22 cellular contexts compared by ENCODE assay signal in genomic region chr19:19010551-19010950, GRCh38.
"Had no signal": no experiment of that assay in that cellular context is flagged by ENCODE, and none has a peak within 500 bp of the region (broad histone marks: within the 10 kb centered on the region; RNA-seq: fewer than 3 reads in every experiment).

No MANE protein-coding gene starts in this region.

- H3K9me3 ChIP-seq: MG63 had no signal

- H3K27me3 ChIP-seq: cardiac muscle cell, MG63 had no signal

- H3K4me1 Mint-ChIP-seq: activated CD4-positive, alpha-beta T cell treated with anti-CD3 and anti-CD28 coated beads, Interleukin-2, amount 10 ng/mL, durations not matched to agents 24 days and 14 days had no signal

- H3K9me3 Mint-ChIP-seq: activated CD4-positive, alpha-beta T cell treated with anti-CD3 and anti-CD28 coated beads, Interleukin-2, amount 10 ng/mL, durations not matched to agents 24 days and 14 days; activated naive CD4-positive, alpha-beta T cell treated with anti-CD3 and anti-CD28 coated beads for 36 hours; activated naive CD4-positive, alpha-beta T cell treated with anti-CD3 and anti-CD28 coated beads, Interleukin-2, amount 50 U/mL, for 72 hours; T-helper 2 cell treated with Interferon-gamma antibody and Interleukin-4, amounts not matched to agents 5 μg/mL and 100 μg/mL, for 36 hours had no signal

- H3K27ac Mint-ChIP-seq: activated CD4-positive, alpha-beta T cell treated with anti-CD3 and anti-CD28 coated beads, Interleukin-2, amount 10 ng/mL, durations not matched to agents 24 days and 14 days; activated naive CD4-positive, alpha-beta T cell treated with anti-CD3 and anti-CD28 coated beads for 36 hours; activated naive CD4-positive, alpha-beta T cell treated with anti-CD3 and anti-CD28 coated beads, Interleukin-2, amount 50 U/mL, for 72 hours; T-helper 2 cell treated with Interferon-gamma antibody and Interleukin-4, amounts not matched to agents 5 μg/mL and 100 μg/mL, for 36 hours had no signal

- H3K4me3 Mint-ChIP-seq: activated CD4-positive, alpha-beta T cell treated with anti-CD3 and anti-CD28 coated beads, Interleukin-2, amount 10 ng/mL, durations not matched to agents 24 days and 14 days; activated naive CD4-positive, alpha-beta T cell treated with anti-CD3 and anti-CD28 coated beads for 36 hours; T-helper 2 cell treated with Interferon-gamma antibody and Interleukin-4, amounts not matched to agents 5 μg/mL and 100 μg/mL, for 36 hours had no signal

- DNase-seq: activated CD4-positive, alpha-beta T cell treated with anti-CD3 and anti-CD28 coated beads, Interleukin-2, amount 10 ng/mL, durations not matched to agents 24 days and 14 days; activated CD4-positive, alpha-beta T cell treated with anti-CD3 and anti-CD28 coated beads, Interleukin-2, amount 50 U/mL, for 4 hours; activated gamma-delta T cell treated with Interleukin-2 at 50 U/mL for 16 hours; activated naive CD4-positive, alpha-beta T cell treated with anti-CD3 and anti-CD28 coated beads for 36 hours; activated T-cell treated with anti-CD3 and anti-CD28 coated beads, Interleukin-2, amount 50 U/mL, for 1 hour; Kasumi-1; KG1; MG63; NCI-H1048; NCI-H1105 treated with DMSO at 0.1 percent for 48 hours; NCI-H1436; NCI-H1694; NCI-H1930; NCI-H2081 treated with DMSO at 0.1 percent for 48 hours; NCI-H226; NCI-H524 treated with DMSO at 0.1 percent for 48 hours; PC-9; Right ventricle myocardium superior; SW 1271 had no signal

- H3K4me3 ChIP-seq: cardiac muscle cell, MG63, PC-9 had no signal

- H3K27me3 Mint-ChIP-seq: activated CD4-positive, alpha-beta T cell treated with anti-CD3 and anti-CD28 coated beads, Interleukin-2, amount 10 ng/mL, durations not matched to agents 24 days and 14 days had no signal

- H3K27ac ChIP-seq: cardiac muscle cell, PC-9 had no signal
